Comparison of ENCODE assay signal across 15 cellular contexts in genomic region chr19:54165222-54165621, GRCh38. TPM values are rescaled to one million over a fixed set of nuclear protein-coding genes. Genes with fewer than 3 reads are reported as not detected.
"Had no signal": no experiment of that assay in that cellular context is flagged by ENCODE, and none has a peak within 500 bp of the region (broad histone marks: within the 10 kb centered on the region; RNA-seq: fewer than 3 reads in every experiment).

No MANE protein-coding gene starts in this region.

- H3K4me2 ChIP-seq: smooth muscle cell had no signal

- DNase-seq: amniotic stem cell, foreskin melanocyte, naive B cell had no signal

- H3K4me3 Mint-ChIP-seq: memory B cell had no signal

- H3K9me3 Mint-ChIP-seq: activated CD4-positive, alpha-beta memory T cell treated with anti-CD3 and anti-CD28 coated beads, Interleukin-2, amount 10 ng/mL, durations not matched to agents 7 days and 5 days; activated naive CD8-positive, alpha-beta T cell treated with anti-CD3 and anti-CD28 coated beads for 36 hours; T-helper 1 cell treated with Interleukin-12 subunit alpha and Interleukin-12 subunit beta and Interleukin-4 antibody, amounts not matched to agents 30 μg/mL and 1 μg/mL, for 36 hours had no signal

- H3K36me3 Mint-ChIP-seq: activated CD8-positive, alpha-beta memory T cell treated with anti-CD3 and anti-CD28 coated beads, Interleukin-2, amount 10 ng/mL, durations not matched to agents 7 days and 5 days; activated naive CD8-positive, alpha-beta T cell treated with anti-CD3 and anti-CD28 coated beads for 36 hours; naive B cell had no signal

- H3K9me3 ChIP-seq: pancreas, testis, upper lobe of left lung had no signal

- H3K27ac ChIP-seq: cardiac muscle cell, pancreas, testis, upper lobe of left lung had no signal

- H3K36me3 ChIP-seq: cardiac muscle cell, pancreas, upper lobe of left lung had no signal

- H3K4me3 ChIP-seq: cardiac muscle cell, pancreas, smooth muscle cell, testis had no signal

- H3K27me3 ChIP-seq: cardiac muscle cell, pancreas, testis, upper lobe of left lung had no signal

- H3K27ac Mint-ChIP-seq: activated CD8-positive, alpha-beta memory T cell treated with anti-CD3 and anti-CD28 coated beads, Interleukin-2, amount 10 ng/mL, durations not matched to agents 7 days and 5 days; activated naive CD8-positive, alpha-beta T cell treated with anti-CD3 and anti-CD28 coated beads for 36 hours; memory B cell had no signal

- ATAC-seq: activated CD8-positive, alpha-beta memory T cell treated with anti-CD3 and anti-CD28 coated beads, Interleukin-2, amount 10 ng/mL, durations not matched to agents 7 days and 5 days; left ventricle myocardium superior; sciatic nerve had no signal

RNA-seq across cellular contexts. Expression of gene TMC4, which starts 7.7 kb away (rescaled TPM):
- total RNA-seq: activated naive CD8-positive, alpha-beta T cell treated with anti-CD3 and anti-CD28 coated beads for 36 hours had no signal
